ENCODE assay signal across 8 cellular contexts in the genomic region with DNA sequence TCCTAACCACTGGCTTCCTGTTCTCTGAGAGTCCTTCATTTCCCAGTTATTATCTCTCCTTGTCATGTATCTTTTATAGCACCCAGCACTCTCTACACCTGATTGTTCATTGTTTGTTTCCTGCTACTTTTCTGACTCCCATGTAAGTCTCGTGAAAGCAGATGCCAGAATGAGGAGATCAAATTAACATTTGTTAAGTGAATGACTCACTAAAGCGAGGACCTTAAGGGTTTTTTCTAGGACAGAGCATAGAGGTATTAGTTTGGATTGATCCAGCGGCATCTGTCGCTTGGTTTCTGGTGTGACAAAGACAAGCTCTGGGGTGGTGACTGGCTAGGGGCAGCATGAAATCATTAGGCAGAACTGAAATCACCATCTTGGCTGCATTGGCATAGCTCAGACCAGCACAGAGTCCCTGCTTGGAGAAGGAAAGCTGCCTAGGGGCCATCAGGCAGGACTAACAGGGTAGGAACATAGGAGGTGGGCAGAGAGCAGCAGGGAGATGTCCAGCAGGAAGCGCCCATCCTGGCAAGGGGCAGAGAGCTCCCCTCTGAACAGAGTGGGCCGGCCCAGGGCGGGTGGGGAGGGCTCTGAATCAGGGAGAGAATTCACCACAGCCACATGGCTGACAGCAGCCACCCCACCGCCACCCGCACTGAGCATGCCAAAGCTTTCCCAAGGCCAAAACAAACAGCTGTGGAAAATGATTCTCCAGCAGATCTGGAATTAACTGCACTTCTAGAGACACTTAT.
A peak's percentile ranks its signal among the peaks of the same experiment; 100 is the strongest.
DNase-seq lines count a peak whose midpoint lies in the region; ATAC-seq lines count a peak whose summit lies in the region.

No MANE protein-coding gene starts in this region.

- DNase-seq in GM04503 (ENCODE audit: low read depth) (peak; percentile 20), NCI-H345 treated with DMSO at 0.1 percent for 48 hours (lab: John Stamatoyannopoulos, UW; ENCODE audit: unreplicated experiment) (peak; percentile 36), dermis microvascular lymphatic vessel endothelial cell (ENCODE audit: low read depth in 2 of 2) (peak; percentile 38 to 45), pons (ENCODE audit: low spot score) (peak; percentile 29)
- no peak for DNase-seq in effector CD4-positive, alpha-beta T cell

- ATAC-seq in GM21529 (IDR thresholded peaks at IDR 0.05; ENCODE audit: unreplicated experiment) (no peak), HG03280 (IDR thresholded peaks at IDR 0.05; ENCODE audit: unreplicated experiment) (no peak), HG02852 (IDR thresholded peaks at IDR 0.05; ENCODE audit: unreplicated experiment) (no peak)
